ENCODE assay signal across 29 cellular contexts in genomic region chr12:130263025-130263424, GRCh38.
"Had no signal": no experiment of that assay in that cellular context is flagged by ENCODE, and none has a peak within 500 bp of the region (broad histone marks: within the 10 kb centered on the region; RNA-seq: fewer than 3 reads in every experiment).

No MANE protein-coding gene starts in this region.

- H3K27me3 ChIP-seq: ascending aorta had no signal

- H3K4me1 ChIP-seq: ascending aorta had no signal

- DNase-seq: activated B cell treated with CpG ODN at 0.5 μM for 24 hours; activated CD4-positive, alpha-beta memory T cell treated with anti-CD3 and anti-CD28 coated beads, Interleukin-2, amount 10 ng/mL, durations not matched to agents 7 days and 5 days; activated CD4-positive, alpha-beta T cell treated with anti-CD3 and anti-CD28 coated beads for 4 hours; activated CD4-positive, alpha-beta T cell treated with anti-CD3 and anti-CD28 coated beads, Interleukin-2, amount 10 ng/mL, durations not matched to agents 7 days and 5 days; activated CD4-positive, alpha-beta T cell treated with anti-CD3 and anti-CD28 coated beads, Interleukin-2, amount 50 U/mL, for 48 hours; activated CD4-positive, CD25-positive, alpha-beta regulatory T cell treated with anti-CD3 and anti-CD28 coated beads, Interleukin-2, amount 50 U/mL, for 72 hours; activated CD8-positive, alpha-beta memory T cell treated with anti-CD3 and anti-CD28 coated beads for 24 hours; activated CD8-positive, alpha-beta memory T cell treated with anti-CD3 and anti-CD28 coated beads, Interleukin-2, amount 10 ng/mL, durations not matched to agents 7 days and 5 days; activated CD8-positive, alpha-beta memory T cell treated with anti-CD3 and anti-CD28 coated beads, Interleukin-2, amount 50 U/mL, for 48 hours; activated CD8-positive, alpha-beta T cell treated with anti-CD3 and anti-CD28 coated beads, Interleukin-2, amount 10 ng/mL, durations not matched to agents 7 days and 5 days; activated effector memory CD4-positive, alpha-beta T cell treated with Interleukin-2 at 50 U/mL for 16 hours; activated gamma-delta T cell; activated naive CD4-positive, alpha-beta T cell treated with anti-CD3 and anti-CD28 coated beads, Interleukin-2, amount 10 ng/mL, durations not matched to agents 7 days and 5 days; activated naive CD4-positive, alpha-beta T cell treated with Interleukin-2 at 50 U/mL for 16 hours; activated naive CD8-positive, alpha-beta T cell treated with anti-CD3 and anti-CD28 coated beads, Interleukin-2, amount 10 ng/mL, durations not matched to agents 7 days and 5 days; activated naive CD8-positive, alpha-beta T cell treated with anti-CD3 and anti-CD28 coated beads, Interleukin-2, amount 50 U/mL, for 24 hours; activated T-cell treated with anti-CD3 and anti-CD28 coated beads, Interleukin-2, amount 50 U/mL, for 24 hours; activated T-cell treated with anti-CD3 and anti-CD28 coated beads, Interleukin-2, amount 50 U/mL, for 48 hours; amygdala; anterior cingulate cortex; caudate nucleus; cerebellar nuclear complex; T-helper 1 cell; T-helper 2 cell; T-helper 9 cell had no signal

- H3K4me3 ChIP-seq: ascending aorta, cardiac muscle cell had no signal

- H3K27ac ChIP-seq: ascending aorta, cardiac muscle cell, VCaP had no signal

- ATAC-seq: activated CD8-positive, alpha-beta memory T cell treated with anti-CD3 and anti-CD28 coated beads, Interleukin-2, amount 10 ng/mL, durations not matched to agents 7 days and 5 days; activated CD8-positive, alpha-beta T cell treated with anti-CD3 and anti-CD28 coated beads, Interleukin-2, amount 10 ng/mL, durations not matched to agents 7 days and 5 days; activated naive CD8-positive, alpha-beta T cell treated with anti-CD3 and anti-CD28 coated beads, Interleukin-2, amount 50 U/mL, for 24 hours had no signal

- H3K9me3 ChIP-seq: ascending aorta had no signal

- H3K36me3 ChIP-seq: ascending aorta, cardiac muscle cell had no signal

- FAIRE-seq: TTC549 had no signal
